In genomic region chrX:154799554-154800348, GRCh38 we compare ENCODE assay signal across 9 cellular contexts. TPM values are rescaled to one million over a fixed set of nuclear protein-coding genes. Genes with fewer than 3 reads are reported as not detected.
DNase-seq lines count a peak whose midpoint lies in the region; ATAC-seq and TF ChIP-seq lines count a peak whose summit lies in the region.
"Had no signal": no experiment of that assay in that cellular context is flagged by ENCODE, and none has a peak within 500 bp of the region (broad histone marks: within the 10 kb centered on the region; RNA-seq: fewer than 3 reads in every experiment).

No MANE protein-coding gene starts in this region.

- no peaks in the 10 kb centered on the region for H3K9me3 ChIP-seq in gastrocnemius medialis

- H3K4me1 Mint-ChIP-seq in activated naive CD4-positive, alpha-beta T cell treated with anti-CD3 and anti-CD28 coated beads for 36 hours (ENCODE audit: low read depth), result peaks cover 61% of the 10 kb centered on the region
- peaks cover 14% of the 10 kb centered on the region for H3K4me1 Mint-ChIP-seq in type B pancreatic cell (ENCODE audit: unreplicated experiment)

- 50 to 63% methylated on average over 9 of the region's 9 CpGs for WGBS in lower leg skin, 2 donors

- peak overlapping the region; percentile 35 for H3K27ac ChIP-seq in RWPE1
- peak overlapping the region in 1 of 4 donors; percentile 2 for H3K27ac ChIP-seq in gastrocnemius medialis
- H3K27ac ChIP-seq: parathyroid adenoma had no signal

- no peak for DNase-seq in activated naive CD4-positive, alpha-beta T cell treated with anti-CD3 and anti-CD28 coated beads for 36 hours
- no peak for DNase-seq in activated naive CD4-positive, alpha-beta T cell treated with anti-CD3 and anti-CD28 coated beads, Interleukin-2, amount 50 U/mL, for 16 hours
- no peak for DNase-seq in RWPE1 (ENCODE audit: low spot score)
- DNase-seq in glomerular visceral epithelial cell (ENCODE audit: extremely low spot score), result peak; percentile 16
- no peak for DNase-seq in type B pancreatic cell (ENCODE audit: extremely low spot score, unreplicated experiment)
- no peak for DNase-seq in gastrocnemius medialis
- no peak for DNase-seq in lower leg skin (ENCODE audit: low spot score in 2 of 2)
- DNase-seq in midbrain (lab: John Stamatoyannopoulos, UW), result no peak

- no peak for TF ChIP-seq CTCF in RWPE1 (conservative IDR thresholded peaks at IDR 0.05; ENCODE audit: low read depth)
- no peak for TF ChIP-seq CTCF in type B pancreatic cell (conservative IDR thresholded peaks at IDR 0.05)
- no peak for TF ChIP-seq CTCF in gastrocnemius medialis (IDR thresholded peaks at IDR 0.05 in 4 of 5, conservative IDR thresholded peaks at IDR 0.05 in 1 of 5)
- no peak for TF ChIP-seq CTCF in lower leg skin (IDR thresholded peaks at IDR 0.05)

- H3K9me3 Mint-ChIP-seq in activated naive CD4-positive, alpha-beta T cell treated with anti-CD3 and anti-CD28 coated beads for 36 hours, result no peaks in the 10 kb centered on the region
- H3K9me3 Mint-ChIP-seq in type B pancreatic cell, result no peaks in the 10 kb centered on the region

- CTCF ChIA-PET in activated naive CD4-positive, alpha-beta T cell treated with anti-CD3 and anti-CD28 coated beads for 36 hours (lab: Charles Lee), result no interaction called here
- CTCF ChIA-PET in RWPE1 (lab: Yijun Ruan, JAX), result no interaction called here

- peaks cover 0 to 15% of the 10 kb centered on the region in 2 donors for H3K4me1 ChIP-seq in gastrocnemius medialis
- H3K4me1 ChIP-seq: parathyroid adenoma had no signal

- POLR2A ChIA-PET in RWPE1 (lab: Yijun Ruan, JAX; ENCODE audit: low non-redundant PET), result no interaction called here

- in situ Hi-C loops in gastrocnemius medialis (cut with MboI; ENCODE audit: low sequenced_read_pairs in 4 of 4), result no loop called here

- ATAC-seq in gastrocnemius medialis, result no peak

- H3K4me3 Mint-ChIP-seq in activated naive CD4-positive, alpha-beta T cell treated with anti-CD3 and anti-CD28 coated beads for 36 hours, result no peak overlapping the region
- peak overlapping the region; percentile 39 for H3K4me3 Mint-ChIP-seq in type B pancreatic cell

- TF ChIP-seq POLR2A in gastrocnemius medialis (IDR thresholded peaks at IDR 0.05), result no peak
- TF ChIP-seq POLR2A in lower leg skin (IDR thresholded peaks at IDR 0.05), result no peak

- no peaks in the 10 kb centered on the region for H3K36me3 ChIP-seq in gastrocnemius medialis

- peak overlapping the region; percentile 88 for H3K27ac Mint-ChIP-seq in activated naive CD4-positive, alpha-beta T cell treated with anti-CD3 and anti-CD28 coated beads for 36 hours
- H3K27ac Mint-ChIP-seq in type B pancreatic cell, result peak overlapping the region; percentile 6

- no peaks in the 10 kb centered on the region for H3K36me3 Mint-ChIP-seq in activated naive CD4-positive, alpha-beta T cell treated with anti-CD3 and anti-CD28 coated beads for 36 hours (ENCODE audit: low read depth)
- no peaks in the 10 kb centered on the region for H3K36me3 Mint-ChIP-seq in type B pancreatic cell

- intact Hi-C loops in activated naive CD4-positive, alpha-beta T cell treated with anti-CD3 and anti-CD28 coated beads for 36 hours (cut with micrococcal nuclease), result loop anchor here (1.0 to 10.0 kb wide), 3 partner anchors 37 to 465 kb away; partner anchors contain the start of genes DKC1, RAB39B and VBP1
- intact Hi-C loops in gastrocnemius medialis (cut with DNase I; ENCODE audit: low total_unique reads), result loop anchor here (10.0 kb wide), 1 partner anchor 815 kb away; the partner anchor contains the start of genes SPRY3 and TMLHE
- intact Hi-C loops in lower leg skin (cut with DNase I; ENCODE audit: low total_unique reads), result no loop called here

- H3K27me3 Mint-ChIP-seq in activated naive CD4-positive, alpha-beta T cell treated with anti-CD3 and anti-CD28 coated beads for 36 hours (ENCODE audit: low read depth), result no peaks in the 10 kb centered on the region
- H3K27me3 Mint-ChIP-seq in type B pancreatic cell, result peaks cover 11% of the 10 kb centered on the region

- no peak overlapping the region for H3K4me3 ChIP-seq in gastrocnemius medialis
- no peak overlapping the region for H3K4me3 ChIP-seq in lower leg skin (ENCODE audit: low read depth, poor library complexity, severe bottlenecking)

- no peaks in the 10 kb centered on the region for H3K27me3 ChIP-seq in gastrocnemius medialis

RNA-seq across cellular contexts. Expression of gene MPP1, which starts 5.5 kb away (rescaled TPM):
- 10 to 100 TPM; 23.9 to 24.3 TPM for total RNA-seq in activated naive CD4-positive, alpha-beta T cell treated with anti-CD3 and anti-CD28 coated beads for 36 hours
- total RNA-seq in type B pancreatic cell (ENCODE audit: low replicate concordance) (10.4 and 13.8 TPM in 2 replicates), gastrocnemius medialis (10 to 100 TPM; 11.3 to 19.9 (median 15.9) TPM), lower leg skin (10 to 100 TPM in 2 of 4 donors, 1 to 10 TPM in 2; 8.7 to 14.5 (median 10.5) TPM)

RNA-seq across cellular contexts. Expression of gene SMIM9, which starts 34.7 kb away (rescaled TPM):
- total RNA-seq in activated naive CD4-positive, alpha-beta T cell treated with anti-CD3 and anti-CD28 coated beads for 36 hours, result not detected
- total RNA-seq in type B pancreatic cell (ENCODE audit: low replicate concordance) (not detected in 2 replicates), gastrocnemius medialis (not detected), lower leg skin (not detected)

RNA-seq across cellular contexts. Expression of gene DKC1, which starts 37.1 kb away (rescaled TPM):
- total RNA-seq in activated naive CD4-positive, alpha-beta T cell treated with anti-CD3 and anti-CD28 coated beads for 36 hours, result 100 to 1,000 TPM; 124 to 127 TPM
- total RNA-seq in type B pancreatic cell (ENCODE audit: low replicate concordance) (52.0 and 62.7 TPM in 2 replicates), gastrocnemius medialis (10 to 100 TPM; 17.8 to 34.1 (median 21.7) TPM), lower leg skin (10 to 100 TPM; 25.8 to 33.9 (median 29.3) TPM)

RNA-seq across cellular contexts. Expression of gene GAB3, which starts 48.9 kb away (rescaled TPM):
- 1 to 10 TPM; 1.0 to 1.4 TPM for total RNA-seq in activated naive CD4-positive, alpha-beta T cell treated with anti-CD3 and anti-CD28 coated beads for 36 hours
- total RNA-seq in type B pancreatic cell (ENCODE audit: low replicate concordance), result 0.19 TPM in 1 of 2 replicates, not detected in the other
- total RNA-seq in gastrocnemius medialis, result 1 to 10 TPM in 3 of 4 donors, under 1 TPM in 1; 0.92 to 2.2 (median 1.1) TPM
- total RNA-seq in lower leg skin, result 1 to 10 TPM in 3 of 4 donors, under 1 TPM in 1; 0.30 to 1.8 (median 1.4) TPM
